Comparison of ENCODE assay signal across 15 cellular contexts in genomic region chr16:54545890-54546476, GRCh38.
"Had no signal": no experiment of that assay in that cellular context is flagged by ENCODE, and none has a peak within 500 bp of the region (broad histone marks: within the 10 kb centered on the region; RNA-seq: fewer than 3 reads in every experiment).

No MANE protein-coding gene starts in this region.

- H3K9me3 Mint-ChIP-seq: activated naive CD4-positive, alpha-beta T cell treated with anti-CD3 and anti-CD28 coated beads, Interleukin-2, amount 10 ng/mL, durations not matched to agents 7 days and 5 days; activated T-cell treated with anti-CD3 and anti-CD28 coated beads, Interleukin-2, amount 50 U/mL, for 24 hours; mesothelial cell of epicardium had no signal

- H3K4me3 Mint-ChIP-seq: activated naive CD4-positive, alpha-beta T cell treated with anti-CD3 and anti-CD28 coated beads, Interleukin-2, amount 10 ng/mL, durations not matched to agents 7 days and 5 days; activated T-cell treated with anti-CD3 and anti-CD28 coated beads, Interleukin-2, amount 50 U/mL, for 24 hours; effector memory CD8-positive, alpha-beta T cell; mesothelial cell of epicardium had no signal

- ATAC-seq: activated CD4-positive, CD25-positive, alpha-beta regulatory T cell treated with anti-CD3 and anti-CD28 coated beads, Interleukin-2, amount 50 U/mL, for 24 hours; effector memory CD8-positive, alpha-beta T cell; right lobe of liver; stimulated activated naive CD8-positive, alpha-beta T cell treated with anti-CD3 and anti-CD28 coated beads, Interleukin-15, Interleukin-2, amounts not matched to agents 100 U/mL and 50 U/mL, for 24 hours had no signal

- DNase-seq: activated CD4-positive, alpha-beta T cell treated with anti-CD3 and anti-CD28 coated beads, Interleukin-2, amount 50 U/mL, for 4 hours; activated naive CD4-positive, alpha-beta T cell treated with anti-CD3 and anti-CD28 coated beads, Interleukin-2, amount 10 ng/mL, durations not matched to agents 7 days and 5 days; activated T-cell treated with anti-CD3 and anti-CD28 coated beads, Interleukin-2, amount 50 U/mL, for 24 hours; dermis blood vessel endothelial cell; effector memory CD8-positive, alpha-beta T cell; foreskin melanocyte; right lobe of liver; stimulated activated CD4-positive, alpha-beta T cell treated with anti-CD3 and anti-CD28 coated beads, Interleukin-4, amount 100 ng/mL, for 4 hours; stimulated activated CD8-positive, alpha-beta memory T cell treated with anti-CD3 and anti-CD28 coated beads, Interleukin-4, amount 100 ng/mL, for 48 hours; stimulated activated naive CD8-positive, alpha-beta T cell treated with anti-CD3 and anti-CD28 coated beads, Interleukin-15, Interleukin-2, amounts not matched to agents 100 U/mL and 50 U/mL, for 24 hours; T1000; transverse colon had no signal

- H3K4me1 Mint-ChIP-seq: activated naive CD4-positive, alpha-beta T cell treated with anti-CD3 and anti-CD28 coated beads, Interleukin-2, amount 10 ng/mL, durations not matched to agents 7 days and 5 days had no signal

- H3K36me3 Mint-ChIP-seq: activated naive CD4-positive, alpha-beta T cell treated with anti-CD3 and anti-CD28 coated beads, Interleukin-2, amount 10 ng/mL, durations not matched to agents 7 days and 5 days; mesothelial cell of epicardium had no signal

- H3K27ac Mint-ChIP-seq: activated naive CD4-positive, alpha-beta T cell treated with anti-CD3 and anti-CD28 coated beads, Interleukin-2, amount 10 ng/mL, durations not matched to agents 7 days and 5 days; activated T-cell treated with anti-CD3 and anti-CD28 coated beads, Interleukin-2, amount 50 U/mL, for 24 hours; effector memory CD8-positive, alpha-beta T cell; mesothelial cell of epicardium; progenitor cell of endocrine pancreas had no signal
